Comparison of ENCODE assay signal across 18 cellular contexts in genomic region chr12:53670308-53670707, GRCh38.
"Had no signal": no experiment of that assay in that cellular context is flagged by ENCODE, and none has a peak within 500 bp of the region (broad histone marks: within the 10 kb centered on the region; RNA-seq: fewer than 3 reads in every experiment).

No MANE protein-coding gene starts in this region.

- H3K27ac Mint-ChIP-seq: activated T-helper 2 cell treated with anti-CD3 and anti-CD28 coated beads, Interferon-gamma antibody, Interleukin-2, Interleukin-4, amounts not matched to agents 10 μg/mL and 5 μg/mL and 100 μg/mL, durations not matched to agents 14 hours and 24 hours and 36 hours; stimulated activated memory B cell treated with anti-CD40 and anti-IgM and Interleukin-4, amounts not matched to agents 10 μg/mL and 1 μg/mL and 100 μg/mL, for 72 hours; T-helper 1 cell treated with Interleukin-12 subunit alpha and Interleukin-12 subunit beta and Interleukin-4 antibody, amounts not matched to agents 30 μg/mL and 1 μg/mL, for 36 hours; type B pancreatic cell had no signal

- H3K4me3 Mint-ChIP-seq: brain; naive thymus-derived CD8-positive, alpha-beta T cell; stimulated activated memory B cell treated with anti-CD40 and anti-IgM and Interleukin-4, amounts not matched to agents 10 μg/mL and 1 μg/mL and 100 μg/mL, for 72 hours; T-helper 1 cell treated with Interleukin-12 subunit alpha and Interleukin-12 subunit beta and Interleukin-4 antibody, amounts not matched to agents 30 μg/mL and 1 μg/mL, for 36 hours; type B pancreatic cell had no signal

- H3K27me3 Mint-ChIP-seq: naive thymus-derived CD8-positive, alpha-beta T cell; stimulated activated memory B cell treated with anti-CD40 and anti-IgM and Interleukin-4, amounts not matched to agents 10 μg/mL and 1 μg/mL and 100 μg/mL, for 72 hours; type B pancreatic cell had no signal

- H3K27ac ChIP-seq: gastroesophageal sphincter, heart right ventricle, ovary, psoas muscle, sigmoid colon, testis had no signal

- H3K27me3 ChIP-seq: gastroesophageal sphincter, heart right ventricle, ovary, sigmoid colon, testis had no signal

- H3K9me3 Mint-ChIP-seq: activated T-helper 2 cell treated with anti-CD3 and anti-CD28 coated beads, Interferon-gamma antibody, Interleukin-2, Interleukin-4, amounts not matched to agents 10 μg/mL and 5 μg/mL and 100 μg/mL, durations not matched to agents 14 hours and 24 hours and 36 hours; brain; naive thymus-derived CD8-positive, alpha-beta T cell; stimulated activated memory B cell treated with anti-CD40 and anti-IgM and Interleukin-4, amounts not matched to agents 10 μg/mL and 1 μg/mL and 100 μg/mL, for 72 hours; T-helper 1 cell treated with Interleukin-12 subunit alpha and Interleukin-12 subunit beta and Interleukin-4 antibody, amounts not matched to agents 30 μg/mL and 1 μg/mL, for 36 hours; type B pancreatic cell had no signal

- H3K9me3 ChIP-seq: gastroesophageal sphincter, heart right ventricle, ovary, psoas muscle, sigmoid colon, testis had no signal

- ATAC-seq: gastroesophageal sphincter; left ventricle myocardium superior; naive thymus-derived CD8-positive, alpha-beta T cell; psoas muscle; stimulated activated memory B cell treated with anti-CD40 and anti-IgM and Interleukin-4, amounts not matched to agents 10 μg/mL and 1 μg/mL and 100 μg/mL, for 72 hours had no signal

- H3K4me3 ChIP-seq: gastroesophageal sphincter, heart right ventricle, ovary, psoas muscle, sigmoid colon, testis had no signal

- DNase-seq: activated naive CD4-positive, alpha-beta T cell treated with anti-CD3 and anti-CD28 coated beads, Interleukin-2, amount 50 U/mL, for 16 hours; amniotic stem cell; cortex of kidney; heart right ventricle; kidney glomerular epithelial cell; left ventricle myocardium superior; naive thymus-derived CD8-positive, alpha-beta T cell; ovary; psoas muscle; sigmoid colon; stimulated activated CD4-positive, alpha-beta T cell treated with anti-CD3 and anti-CD28 coated beads, Interleukin-4, amount 100 ng/mL, for 4 hours; testis had no signal

- H3K36me3 ChIP-seq: ovary had no signal
